19 cellular contexts compared by ENCODE assay signal in genomic region chr5:122847687-122848081, GRCh38. TPM values are rescaled to one million over a fixed set of nuclear protein-coding genes. Genes with fewer than 3 reads are reported as not detected.
DNase-seq lines count a peak whose midpoint lies in the region; ATAC-seq and TF ChIP-seq lines count a peak whose summit lies in the region.
"Had no signal": no experiment of that assay in that cellular context is flagged by ENCODE, and none has a peak within 500 bp of the region (broad histone marks: within the 10 kb centered on the region; RNA-seq: fewer than 3 reads in every experiment).

No MANE protein-coding gene starts in this region.

- no peak overlapping the region for H3K56ac ChIP-seq in mesendoderm (ENCODE audit: low read length)

- no peaks in the 10 kb centered on the region for H3K79me2 ChIP-seq in mesendoderm (ENCODE audit: control insufficient read depth, insufficient read depth, low read length)

- H3K23ac ChIP-seq in mesendoderm (ENCODE audit: low read length): no peak overlapping the region

- H3K4me3 ChIP-seq in Caco-2 (ENCODE audit: low read depth, low read length) (no peak overlapping the region), RWPE2 (ENCODE audit: severe bottlenecking) (no peak overlapping the region), mesendoderm (ENCODE audit: low read length) (no peak overlapping the region)
- H3K4me3 ChIP-seq: ovary, spleen, testis had no signal

- no peak overlapping the region for H3K4me2 ChIP-seq in mesendoderm (ENCODE audit: low read length)

- H3K79me1 ChIP-seq in mesendoderm (ENCODE audit: low read length): no peaks in the 10 kb centered on the region

- no peak overlapping the region for H2BK5ac ChIP-seq in mesendoderm (ENCODE audit: low read length)

- 100% methylated on average over 1 of the region's 2 CpGs for WGBS in mesendoderm (ENCODE audit: extremely low coverage, insufficient coverage, low lambda C conversion rate)

- H3K27me3 Mint-ChIP-seq in Caco-2 (ENCODE audit: insufficient read depth, unreplicated experiment) (no peaks in the 10 kb centered on the region), progenitor cell of endocrine pancreas (no peaks in the 10 kb centered on the region)
- H3K27me3 Mint-ChIP-seq: activated CD4-positive, alpha-beta T cell treated with anti-CD3 and anti-CD28 coated beads for 36 hours; stimulated activated naive B cell treated with anti-CD40 and anti-IgM and Interleukin-4, amounts not matched to agents 10 μg/mL and 1 μg/mL and 100 μg/mL, for 72 hours had no signal

- H3K9me3 Mint-ChIP-seq in Caco-2 (ENCODE audit: unreplicated experiment) (no peaks in the 10 kb centered on the region), progenitor cell of endocrine pancreas (ENCODE audit: low read depth) (no peaks in the 10 kb centered on the region)
- H3K9me3 Mint-ChIP-seq: activated T-cell treated with anti-CD3 and anti-CD28 coated beads, Interleukin-2, amount 50 U/mL, for 24 hours; stimulated activated naive B cell treated with anti-CD40 and anti-IgM and Interleukin-4, amounts not matched to agents 10 μg/mL and 1 μg/mL and 100 μg/mL, for 72 hours had no signal

- no peak overlapping the region for H2BK120ac ChIP-seq in mesendoderm (ENCODE audit: low read depth, low read length)

- H2AK5ac ChIP-seq in mesendoderm (ENCODE audit: low read length): no peak overlapping the region

- ATAC-seq in RWPE2 (ENCODE audit: low read depth) (no peak), foreskin keratinocyte (no peak)
- ATAC-seq: activated CD4-positive, alpha-beta T cell treated with anti-CD3 and anti-CD28 coated beads for 36 hours; stimulated activated naive B cell treated with anti-CD40 and anti-IgM and Interleukin-4, amounts not matched to agents 10 μg/mL and 1 μg/mL and 100 μg/mL, for 72 hours had no signal

- no peak overlapping the region for H3K18ac ChIP-seq in mesendoderm (ENCODE audit: low read length)

- H3K4ac ChIP-seq in mesendoderm (ENCODE audit: low read depth, low read length): no peak overlapping the region

- H2BK15ac ChIP-seq in mesendoderm (replicated peaks; ENCODE audit: low read depth): no peak overlapping the region

- intact Hi-C loops in Caco-2 (cut with micrococcal nuclease; ENCODE audit: unreplicated experiment): loop anchor here (2.0 kb wide), 1 partner anchor 331 kb away; no protein-coding TSS in a partner anchor

- H3K27ac ChIP-seq in RWPE2 (ENCODE audit: poor library complexity, severe bottlenecking) (peak overlapping the region; percentile 97), foreskin keratinocyte (peak overlapping the region; percentile 25), mesendoderm (ENCODE audit: low read depth, low read length) (no peak overlapping the region)
- H3K27ac ChIP-seq: ovary, testis had no signal

- H3K4me1 Mint-ChIP-seq in Caco-2 (ENCODE audit: low read depth, unreplicated experiment) (peaks cover 33% of the 10 kb centered on the region), progenitor cell of endocrine pancreas (ENCODE audit: low read depth) (peaks cover 21% of the 10 kb centered on the region)

- TF ChIP-seq CTCF in Caco-2 (IDR thresholded peaks at IDR 0.05; ENCODE audit: insufficient read depth in 1 of 2, low read depth in 1 of 2, low read length in 1 of 2, severe bottlenecking in 1 of 2, unreplicated experiment in 1 of 2): no peak
- TF ChIP-seq CTCF in RWPE2 (IDR thresholded peaks at IDR 0.05; ENCODE audit: poor library complexity, severe bottlenecking): no peak
- no peak for TF ChIP-seq CTCF in foreskin keratinocyte (conservative IDR thresholded peaks at IDR 0.05)
- no peak for TF ChIP-seq CTCF in progenitor cell of endocrine pancreas (IDR thresholded peaks at IDR 0.05; ENCODE audit: unreplicated experiment)

- CTCF ChIA-PET in Caco-2 (lab: Charles Lee): interaction anchor here (1.5 kb wide), 1 partner anchor 143 kb away, joined by 7 read pairs; no protein-coding TSS in a partner anchor

- H3K9me3 ChIP-seq in Caco-2 (no peaks in the 10 kb centered on the region), RWPE2 (ENCODE audit: severe bottlenecking) (no peaks in the 10 kb centered on the region)
- H3K9me3 ChIP-seq: ovary, spleen, testis had no signal

- no peak overlapping the region for H3K9ac ChIP-seq in mesendoderm (ENCODE audit: low read length)

- H4K5ac ChIP-seq in mesendoderm (ENCODE audit: low read length): no peak overlapping the region

- H3K27me3 ChIP-seq in Caco-2 (replicated peaks; ENCODE audit: control insufficient read depth, insufficient read depth, low read length): no peaks in the 10 kb centered on the region
- no peaks in the 10 kb centered on the region for H3K27me3 ChIP-seq in RWPE2 (ENCODE audit: insufficient read depth, poor library complexity, severe bottlenecking)
- H3K27me3 ChIP-seq in foreskin keratinocyte: no peaks in the 10 kb centered on the region
- no peaks in the 10 kb centered on the region for H3K27me3 ChIP-seq in mesendoderm (ENCODE audit: insufficient read depth, low read length, poor library complexity)
- H3K27me3 ChIP-seq: ovary, spleen, testis had no signal

- no peak for DNase-seq in Caco-2
- no peak for DNase-seq in RWPE2 (ENCODE audit: low spot score)
- DNase-seq in foreskin keratinocyte: no peak
- no peak for DNase-seq in progenitor cell of endocrine pancreas (ENCODE audit: low spot score, unreplicated experiment)
- no peak for DNase-seq in NCI-H2196 (lab: John Stamatoyannopoulos, UW; ENCODE audit: unreplicated experiment)
- no peak for DNase-seq in dedifferentiated amniotic fluid mesenchymal stem cell (ENCODE audit: extremely low spot score)
- no peak for DNase-seq in mesendoderm
- DNase-seq: activated CD4-positive, alpha-beta T cell treated with anti-CD3 and anti-CD28 coated beads for 36 hours; activated CD8-positive, alpha-beta memory T cell treated with anti-CD3 and anti-CD28 coated beads for 24 hours; activated T-cell treated with anti-CD3 and anti-CD28 coated beads, Interleukin-2, amount 50 U/mL, for 24 hours; cortex of kidney; DMS153; NCI-H2081; ovary; SHP77; spleen; stimulated activated CD4-positive, alpha-beta T cell treated with anti-CD3 and anti-CD28 coated beads, Interleukin-2, amount 100 ng/mL, for 48 hours; stimulated activated naive B cell treated with anti-CD40 and anti-IgM and Interleukin-4, amounts not matched to agents 10 μg/mL and 1 μg/mL and 100 μg/mL, for 72 hours; testis had no signal

- H3K36me3 Mint-ChIP-seq in Caco-2 (ENCODE audit: insufficient read depth, unreplicated experiment): peaks cover 3% of the 10 kb centered on the region
- peaks cover 1% of the 10 kb centered on the region for H3K36me3 Mint-ChIP-seq in progenitor cell of endocrine pancreas (ENCODE audit: insufficient read depth)

- H3K36me3 ChIP-seq in Caco-2 (ENCODE audit: control insufficient read depth, insufficient read depth, low read length): no peaks in the 10 kb centered on the region
- H3K36me3 ChIP-seq in RWPE2 (ENCODE audit: low read depth): peaks cover 3% of the 10 kb centered on the region
- H3K36me3 ChIP-seq in mesendoderm (ENCODE audit: control insufficient read depth, insufficient read depth, low read length): no peaks in the 10 kb centered on the region
- H3K36me3 ChIP-seq: ovary, spleen had no signal

- H3K27ac Mint-ChIP-seq in Caco-2 (ENCODE audit: unreplicated experiment): no peak overlapping the region
- H3K27ac Mint-ChIP-seq in progenitor cell of endocrine pancreas: no peak overlapping the region
- H3K27ac Mint-ChIP-seq: activated CD4-positive, alpha-beta T cell treated with anti-CD3 and anti-CD28 coated beads for 36 hours; activated T-cell treated with anti-CD3 and anti-CD28 coated beads, Interleukin-2, amount 50 U/mL, for 24 hours; stimulated activated naive B cell treated with anti-CD40 and anti-IgM and Interleukin-4, amounts not matched to agents 10 μg/mL and 1 μg/mL and 100 μg/mL, for 72 hours had no signal

- POLR2A ChIA-PET in Caco-2 (lab: Charles Lee): no interaction called here

- BruUV-seq in Caco-2 (replicated peaks; lab: Mats Ljungman, UMichigan): no TSS peak

- H3K4me3 Mint-ChIP-seq in Caco-2 (ENCODE audit: unreplicated experiment): peak overlapping the region; percentile 78
- H3K4me3 Mint-ChIP-seq in progenitor cell of endocrine pancreas (ENCODE audit: low read depth): peak overlapping the region; percentile 81
- H3K4me3 Mint-ChIP-seq: activated CD4-positive, alpha-beta T cell treated with anti-CD3 and anti-CD28 coated beads for 36 hours; activated T-cell treated with anti-CD3 and anti-CD28 coated beads, Interleukin-2, amount 50 U/mL, for 24 hours; stimulated activated naive B cell treated with anti-CD40 and anti-IgM and Interleukin-4, amounts not matched to agents 10 μg/mL and 1 μg/mL and 100 μg/mL, for 72 hours had no signal

- H3K4me1 ChIP-seq in Caco-2 (peaks cover 39% of the 10 kb centered on the region), RWPE2 (ENCODE audit: insufficient read depth, poor library complexity, severe bottlenecking) (peaks cover 30% of the 10 kb centered on the region), foreskin keratinocyte (peaks cover 22% of the 10 kb centered on the region), mesendoderm (ENCODE audit: control insufficient read depth, low read depth, low read length) (peaks cover 7% of the 10 kb centered on the region)

- no peak overlapping the region for H4K8ac ChIP-seq in mesendoderm (ENCODE audit: low read depth, low read length)

RNA-seq across cellular contexts. Expression of gene SNX24, which starts 2.3 kb away (rescaled TPM):
- 36.7 and 38.4 TPM in 2 replicates for total RNA-seq in Caco-2 (2022)
- total RNA-seq in foreskin keratinocyte: 23.5 and 29.9 TPM in 2 replicates
- 20.2 and 24.4 TPM in 2 replicates for polyA plus RNA-seq in foreskin keratinocyte
- total RNA-seq in progenitor cell of endocrine pancreas: 20.4 and 20.8 TPM in 2 replicates
- 15.8 TPM for polyA plus RNA-seq in mesendoderm (2013, experiment 1 of 2)
- 14.4 TPM for polyA plus RNA-seq in mesendoderm (2013, experiment 2 of 2)
